ENCODE assay signal across 13 cellular contexts in genomic region chr2:180133736-180134135, GRCh38.
DNase-seq lines count a peak whose midpoint lies in the region; ATAC-seq and TF ChIP-seq lines count a peak whose summit lies in the region.
"Had no signal": no experiment of that assay in that cellular context is flagged by ENCODE, and none has a peak within 500 bp of the region (broad histone marks: within the 10 kb centered on the region; RNA-seq: fewer than 3 reads in every experiment).

No MANE protein-coding gene starts in this region.

- no peak overlapping the region for H3K27ac ChIP-seq in neuronal stem cell (replicated peaks; ENCODE audit: low read length)
- H3K27ac ChIP-seq: BLaER1 treated with 17β-estradiol and CSF1 and Interleukin-3, amounts not matched to agents 10 nM and 100 nM had no signal

- no peaks in the 10 kb centered on the region for H3K9me3 Mint-ChIP-seq in nephron progenitor cell
- no peaks in the 10 kb centered on the region for H3K9me3 Mint-ChIP-seq in activated T-cell treated with anti-CD3 and anti-CD28 coated beads, Interleukin-2, amount 50 U/mL, for 4 hours

- H3K4me2 ChIP-seq in neuronal stem cell (ENCODE audit: insufficient read depth, low read length, poor library complexity, severe bottlenecking), result no peak overlapping the region

- H3K4me3 ChIP-seq in epithelial cell of esophagus (ENCODE audit: low read length) (no peak overlapping the region), neuronal stem cell (ENCODE audit: low read length in 2 of 2) (no peak overlapping the region)
- H3K4me3 ChIP-seq: BLaER1 treated with 17β-estradiol and CSF1 and Interleukin-3, amounts not matched to agents 10 nM and 100 nM had no signal

- no peaks in the 10 kb centered on the region for H3K27me3 Mint-ChIP-seq in nephron progenitor cell (ENCODE audit: low read depth, poor library complexity)
- peaks cover 7% of the 10 kb centered on the region for H3K27me3 Mint-ChIP-seq in activated T-cell treated with anti-CD3 and anti-CD28 coated beads, Interleukin-2, amount 50 U/mL, for 4 hours (ENCODE audit: low read depth)

- no peak overlapping the region for H3K27ac Mint-ChIP-seq in nephron progenitor cell
- H3K27ac Mint-ChIP-seq: CD4-positive, CD25-positive, alpha-beta regulatory T cell had no signal

- no peak overlapping the region for H2AFZ ChIP-seq in neuronal stem cell (ENCODE audit: low read length)

- H4K8ac ChIP-seq in neuronal stem cell (ENCODE audit: low read depth, low read length), result no peak overlapping the region

- no peaks in the 10 kb centered on the region for H3K4me1 Mint-ChIP-seq in nephron progenitor cell
- H3K4me1 Mint-ChIP-seq in activated T-cell treated with anti-CD3 and anti-CD28 coated beads, Interleukin-2, amount 50 U/mL, for 4 hours (ENCODE audit: low read depth), result no peaks in the 10 kb centered on the region
- H3K4me1 Mint-ChIP-seq: CD4-positive, CD25-positive, alpha-beta regulatory T cell had no signal

- no peaks in the 10 kb centered on the region for H3K36me3 ChIP-seq in neuronal stem cell (replicated peaks in 1 of 2; ENCODE audit: control insufficient read depth in 2 of 2, insufficient read depth in 2 of 2, low read length in 2 of 2)
- H3K36me3 ChIP-seq: BLaER1 treated with 17β-estradiol and CSF1 and Interleukin-3, amounts not matched to agents 10 nM and 100 nM had no signal

- H2BK5ac ChIP-seq in neuronal stem cell (ENCODE audit: low read length), result no peak overlapping the region

- DNase-seq in NCI-H2171 (lab: John Stamatoyannopoulos, UW) (peak; percentile 1), NCI-H2171 treated with DMSO at 0.1 percent for 48 hours (lab: John Stamatoyannopoulos, UW) (no peak), NCI-H446 treated with DMSO at 0.1 percent for 48 hours (lab: John Stamatoyannopoulos, UW) (peak; percentile 39), epithelial cell of esophagus (ENCODE audit: low read depth) (peak; percentile 33), nephron progenitor cell (no peak), neuronal stem cell (ENCODE audit: low spot score) (no peak)
- no peak for DNase-seq in activated T-cell treated with anti-CD3 and anti-CD28 coated beads, Interleukin-2, amount 50 U/mL, for 4 hours
- DNase-seq: ACHN; CD4-positive, CD25-positive, alpha-beta regulatory T cell; DND-41; GF-D8; HCEC 1CT had no signal

- no peak overlapping the region for H4K91ac ChIP-seq in neuronal stem cell (ENCODE audit: low read depth, low read length, poor library complexity)

- H2AK5ac ChIP-seq in neuronal stem cell (ENCODE audit: low read depth, low read length), result no peak overlapping the region

- WGBS in neuronal stem cell (ENCODE audit: extremely low coverage in 2 of 2, insufficient read length in 2 of 2, insufficient replicate concordance in 1 of 2), 2 donors, result no CpG with 5 or more reads among the region's 1 CpG

- peaks cover 0 to 8% of the 10 kb centered on the region in 2 donors for H3K4me1 ChIP-seq in neuronal stem cell (ENCODE audit: control insufficient read depth in 2 of 2, insufficient read depth in 1 of 2, low read depth in 1 of 2, low read length in 2 of 2)

- no peak for ATAC-seq in activated T-cell treated with anti-CD3 and anti-CD28 coated beads, Interleukin-2, amount 50 U/mL, for 4 hours

- no peak overlapping the region for H3K4ac ChIP-seq in neuronal stem cell (ENCODE audit: low read length)

- H3K79me1 ChIP-seq in neuronal stem cell (ENCODE audit: low read depth, low read length), result no peaks in the 10 kb centered on the region

- H3K14ac ChIP-seq in neuronal stem cell (ENCODE audit: low read length), result no peak overlapping the region

- H3K4me3 Mint-ChIP-seq in nephron progenitor cell, result no peak overlapping the region
- no peak overlapping the region for H3K4me3 Mint-ChIP-seq in activated T-cell treated with anti-CD3 and anti-CD28 coated beads, Interleukin-2, amount 50 U/mL, for 4 hours
- H3K4me3 Mint-ChIP-seq: CD4-positive, CD25-positive, alpha-beta regulatory T cell had no signal

- no peak overlapping the region for H3K9ac ChIP-seq in neuronal stem cell (ENCODE audit: low read depth, low read length, poor library complexity)
- H3K9ac ChIP-seq: BLaER1 treated with 17β-estradiol and CSF1 and Interleukin-3, amounts not matched to agents 10 nM and 100 nM had no signal

- TF ChIP-seq CTCF in epithelial cell of esophagus (IDR thresholded peaks at IDR 0.05; ENCODE audit: insufficient read depth, low read depth, low read length, missing control alignments) (no peak), nephron progenitor cell (IDR thresholded peaks at IDR 0.05) (no peak)

- H3K36me3 Mint-ChIP-seq in nephron progenitor cell (ENCODE audit: low read depth), result no peaks in the 10 kb centered on the region
- no peaks in the 10 kb centered on the region for H3K36me3 Mint-ChIP-seq in activated T-cell treated with anti-CD3 and anti-CD28 coated beads, Interleukin-2, amount 50 U/mL, for 4 hours (ENCODE audit: insufficient read depth)
- H3K36me3 Mint-ChIP-seq: CD4-positive, CD25-positive, alpha-beta regulatory T cell had no signal

- H2BK120ac ChIP-seq in neuronal stem cell (ENCODE audit: low read depth, low read length), result no peak overlapping the region

- H3K9me3 ChIP-seq in neuronal stem cell (replicated peaks in 1 of 2; ENCODE audit: control insufficient read depth in 2 of 2, insufficient read depth in 1 of 2, low read depth in 1 of 2, low read length in 2 of 2), result peaks cover 0 to 7% of the 10 kb centered on the region in 2 donors
- H3K9me3 ChIP-seq: BLaER1 treated with 17β-estradiol and CSF1 and Interleukin-3, amounts not matched to agents 10 nM and 100 nM had no signal

- H3K23ac ChIP-seq in neuronal stem cell (ENCODE audit: low read depth, low read length, poor library complexity), result no peak overlapping the region

- no peak overlapping the region for H2BK15ac ChIP-seq in neuronal stem cell (ENCODE audit: low read length)

- no peaks in the 10 kb centered on the region for H3K27me3 ChIP-seq in neuronal stem cell (ENCODE audit: control insufficient read depth in 3 of 3, insufficient read depth in 3 of 3, low read depth in 1 of 3, low read length in 3 of 3)
- H3K27me3 ChIP-seq: BLaER1 treated with 17β-estradiol and CSF1 and Interleukin-3, amounts not matched to agents 10 nM and 100 nM had no signal

- H3K18ac ChIP-seq in neuronal stem cell (ENCODE audit: low read length), result no peak overlapping the region

- H2BK12ac ChIP-seq in neuronal stem cell (ENCODE audit: low read length), result no peak overlapping the region

Comparison
In these comparisons a context has a peak if more than half of its experiments do, and no peak if none do; other contexts are left out.
1. DNase-seq: peak in NCI-H2171 (single experiment), NCI-H446 treated with DMSO at 0.1 percent for 48 hours (single experiment) and epithelial cell of esophagus (single experiment); none in NCI-H2171 treated with DMSO at 0.1 percent for 48 hours (single experiment), nephron progenitor cell (single experiment), neuronal stem cell (single experiment) and activated T-cell treated with anti-CD3 and anti-CD28 coated beads, Interleukin-2, amount 50 U/mL, for 4 hours (single experiment).